ENCODE assay signal across 2 cellular contexts in the genomic region with DNA sequence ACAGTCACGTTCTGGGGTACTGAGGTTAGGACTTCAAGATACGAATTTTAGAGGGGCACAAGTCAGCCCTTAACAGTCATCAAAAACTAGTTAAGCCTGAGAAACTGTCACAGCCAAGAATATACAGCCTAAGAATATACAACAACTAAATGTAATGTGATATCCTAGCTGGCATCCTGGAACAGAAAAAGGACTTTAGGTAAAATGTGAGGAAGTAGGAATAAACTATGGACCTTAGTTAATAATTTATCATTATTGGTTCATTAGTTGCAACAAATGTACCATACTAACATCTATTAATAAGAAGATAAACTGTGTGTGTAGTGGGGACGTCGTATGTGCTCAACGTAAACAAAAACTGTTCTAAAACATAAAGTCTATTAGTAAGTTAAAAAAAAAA.
TF ChIP-seq lines count a peak whose summit lies in the region.

No MANE protein-coding gene starts in this region.

TF ChIP-seq in SK-N-SH, 30 proteins besides CTCF, POLR2A, EP300 and RAD21 (continued from another document):
- TF ChIP-seq, protein P1, sequence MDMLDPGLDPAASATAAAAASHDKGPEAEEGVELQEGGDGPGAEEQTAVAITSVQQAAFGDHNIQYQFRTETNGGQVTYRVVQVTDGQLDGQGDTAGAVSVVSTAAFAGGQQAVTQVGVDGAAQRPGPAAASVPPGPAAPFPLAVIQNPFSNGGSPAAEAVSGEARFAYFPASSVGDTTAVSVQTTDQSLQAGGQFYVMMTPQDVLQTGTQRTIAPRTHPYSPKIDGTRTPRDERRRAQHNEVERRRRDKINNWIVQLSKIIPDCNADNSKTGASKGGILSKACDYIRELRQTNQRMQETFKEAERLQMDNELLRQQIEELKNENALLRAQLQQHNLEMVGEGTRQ (IDR thresholded peaks at IDR 0.05; ENCODE audit: borderline replicate concordance, low read depth, low read length) = no peak
- TF ChIP-seq, protein P2, sequence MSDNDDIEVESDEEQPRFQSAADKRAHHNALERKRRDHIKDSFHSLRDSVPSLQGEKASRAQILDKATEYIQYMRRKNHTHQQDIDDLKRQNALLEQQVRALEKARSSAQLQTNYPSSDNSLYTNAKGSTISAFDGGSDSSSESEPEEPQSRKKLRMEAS (IDR thresholded peaks at IDR 0.05; ENCODE audit: low read depth) = no peak
- TF ChIP-seq NFIC (IDR thresholded peaks at IDR 0.05; ENCODE audit: borderline replicate concordance) = no peak
- TF ChIP-seq, protein P3, sequence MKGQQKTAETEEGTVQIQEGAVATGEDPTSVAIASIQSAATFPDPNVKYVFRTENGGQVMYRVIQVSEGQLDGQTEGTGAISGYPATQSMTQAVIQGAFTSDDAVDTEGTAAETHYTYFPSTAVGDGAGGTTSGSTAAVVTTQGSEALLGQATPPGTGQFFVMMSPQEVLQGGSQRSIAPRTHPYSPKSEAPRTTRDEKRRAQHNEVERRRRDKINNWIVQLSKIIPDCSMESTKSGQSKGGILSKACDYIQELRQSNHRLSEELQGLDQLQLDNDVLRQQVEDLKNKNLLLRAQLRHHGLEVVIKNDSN (IDR thresholded peaks at IDR 0.05; ENCODE audit: borderline replicate concordance, low read depth) = no peak
- TF ChIP-seq RCOR1 (IDR thresholded peaks at IDR 0.05; ENCODE audit: low read length) = no peak
- TF ChIP-seq, protein P4, sequence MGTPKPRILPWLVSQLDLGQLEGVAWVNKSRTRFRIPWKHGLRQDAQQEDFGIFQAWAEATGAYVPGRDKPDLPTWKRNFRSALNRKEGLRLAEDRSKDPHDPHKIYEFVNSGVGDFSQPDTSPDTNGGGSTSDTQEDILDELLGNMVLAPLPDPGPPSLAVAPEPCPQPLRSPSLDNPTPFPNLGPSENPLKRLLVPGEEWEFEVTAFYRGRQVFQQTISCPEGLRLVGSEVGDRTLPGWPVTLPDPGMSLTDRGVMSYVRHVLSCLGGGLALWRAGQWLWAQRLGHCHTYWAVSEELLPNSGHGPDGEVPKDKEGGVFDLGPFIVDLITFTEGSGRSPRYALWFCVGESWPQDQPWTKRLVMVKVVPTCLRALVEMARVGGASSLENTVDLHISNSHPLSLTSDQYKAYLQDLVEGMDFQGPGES (IDR thresholded peaks at IDR 0.05; ENCODE audit: low read depth, low read length) = no peak
- TF ChIP-seq GATA2 (CRISPR knock-in tag; IDR thresholded peaks at IDR 0.05) = no peak
- TF ChIP-seq RXRA (IDR thresholded peaks at IDR 0.05; ENCODE audit: borderline replicate concordance, low read depth) = no peak

TF ChIP-seq in SK-N-SH treated with all-trans-retinoic acid at 6 μM for 48 hours, 23 proteins besides CTCF, POLR2A, EP300 and RAD21 (continued from another document):
- TF ChIP-seq, protein P5, sequence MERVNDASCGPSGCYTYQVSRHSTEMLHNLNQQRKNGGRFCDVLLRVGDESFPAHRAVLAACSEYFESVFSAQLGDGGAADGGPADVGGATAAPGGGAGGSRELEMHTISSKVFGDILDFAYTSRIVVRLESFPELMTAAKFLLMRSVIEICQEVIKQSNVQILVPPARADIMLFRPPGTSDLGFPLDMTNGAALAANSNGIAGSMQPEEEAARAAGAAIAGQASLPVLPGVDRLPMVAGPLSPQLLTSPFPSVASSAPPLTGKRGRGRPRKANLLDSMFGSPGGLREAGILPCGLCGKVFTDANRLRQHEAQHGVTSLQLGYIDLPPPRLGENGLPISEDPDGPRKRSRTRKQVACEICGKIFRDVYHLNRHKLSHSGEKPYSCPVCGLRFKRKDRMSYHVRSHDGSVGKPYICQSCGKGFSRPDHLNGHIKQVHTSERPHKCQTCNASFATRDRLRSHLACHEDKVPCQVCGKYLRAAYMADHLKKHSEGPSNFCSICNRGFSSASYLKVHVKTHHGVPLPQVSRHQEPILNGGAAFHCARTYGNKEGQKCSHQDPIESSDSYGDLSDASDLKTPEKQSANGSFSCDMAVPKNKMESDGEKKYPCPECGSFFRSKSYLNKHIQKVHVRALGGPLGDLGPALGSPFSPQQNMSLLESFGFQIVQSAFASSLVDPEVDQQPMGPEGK (CRISPR knock-in tag; IDR thresholded peaks at IDR 0.05; ENCODE audit: borderline replicate concordance) = no peak
- TF ChIP-seq GLIS3 (CRISPR knock-in tag; IDR thresholded peaks at IDR 0.05) = no peak
- TF ChIP-seq ZNF70 (CRISPR knock-in tag; IDR thresholded peaks at IDR 0.05) = no peak
